Comparison of ENCODE assay signal across 10 cellular contexts in genomic region chr6:125192610-125192930, GRCh38. TPM values are rescaled to one million over a fixed set of nuclear protein-coding genes. Genes with fewer than 3 reads are reported as not detected.
DNase-seq lines count a peak whose midpoint lies in the region; ATAC-seq, FAIRE-seq and TF ChIP-seq lines count a peak whose summit lies in the region.
"Had no signal": no experiment of that assay in that cellular context is flagged by ENCODE, and none has a peak within 500 bp of the region (broad histone marks: within the 10 kb centered on the region; RNA-seq: fewer than 3 reads in every experiment).

No MANE protein-coding gene starts in this region.

- POLR2A ChIA-PET in RWPE1 (lab: Yijun Ruan, JAX; ENCODE audit: low non-redundant PET) = no interaction called here

- no peak overlapping the region for H2BK12ac ChIP-seq in trophoblast cell (ENCODE audit: low read length)

- H3K4me3 ChIP-seq in trophoblast cell (ENCODE audit: low read depth, low read length) = no peak overlapping the region

- ATAC-seq in GM19023 (IDR thresholded peaks at IDR 0.05; ENCODE audit: unreplicated experiment) (peak; percentile 20), HG02840 (IDR thresholded peaks at IDR 0.05; ENCODE audit: low FRiP score, unreplicated experiment) (peak; percentile 10), GM19455 (IDR thresholded peaks at IDR 0.05; ENCODE audit: unreplicated experiment) (no peak), left colon (no peak), GM18498 (IDR thresholded peaks at IDR 0.05; ENCODE audit: unreplicated experiment) (no peak)

- intact Hi-C loops in left colon (cut with DNase I, micrococcal nuclease) = no loop called here

- no peak overlapping the region for H3K4me2 ChIP-seq in trophoblast cell (ENCODE audit: low read length)

- no peak overlapping the region for H3K14ac ChIP-seq in trophoblast cell (ENCODE audit: low read length)

- no peak overlapping the region for H4K91ac ChIP-seq in trophoblast cell (ENCODE audit: low read depth, low read length)

- H4K8ac ChIP-seq in trophoblast cell (ENCODE audit: low read depth, low read length) = no peak overlapping the region

- peaks cover 2% of the 10 kb centered on the region for H3K79me2 ChIP-seq in trophoblast cell (ENCODE audit: control insufficient read depth, insufficient read depth, low read length, poor library complexity)

- H3K79me1 ChIP-seq in trophoblast cell (ENCODE audit: low read length) = no peaks in the 10 kb centered on the region

- H2AFZ ChIP-seq in trophoblast cell (ENCODE audit: insufficient read depth, low read length, poor library complexity) = no peak overlapping the region

- H3K27ac ChIP-seq in RWPE1 (peak overlapping the region; percentile 45), trophoblast cell (ENCODE audit: low read depth, low read length) (no peak overlapping the region)

- no peak overlapping the region for H3K23ac ChIP-seq in trophoblast cell (ENCODE audit: low read length)

- no CpG with 5 or more reads among the region's 5 CpGs for WGBS in trophoblast cell (ENCODE audit: extremely low coverage, insufficient coverage, insufficient read length)

- H3K18ac ChIP-seq in trophoblast cell (ENCODE audit: low read length) = no peak overlapping the region

- no peak overlapping the region for H2BK5ac ChIP-seq in trophoblast cell (ENCODE audit: low read depth, low read length, poor library complexity)

- no peak for FAIRE-seq in D721Med (lab: Jason Lieb, UNC)

- DNase-seq in RWPE1 (ENCODE audit: low spot score) (no peak), trophoblast cell (no peak), D721Med (ENCODE audit: insufficient read length, low spot score) (no peak), left colon (no peak)
- DNase-seq: activated gamma-delta T cell, NCI-H2081 treated with DMSO at 0.1 percent for 48 hours had no signal

- TF ChIP-seq CTCF in RWPE1 (conservative IDR thresholded peaks at IDR 0.05; ENCODE audit: low read depth) (peak; percentile 25; the same call in 1 of the 2 replicates), D721Med (IDR thresholded peaks at IDR 0.05; ENCODE audit: insufficient read depth, missing control alignments) (no peak)

- peak overlapping the region; percentile 37 for H2BK120ac ChIP-seq in trophoblast cell (ENCODE audit: insufficient read depth, low read length, poor library complexity)

- no peak overlapping the region for H3K9ac ChIP-seq in trophoblast cell (ENCODE audit: low read length)

- CTCF ChIA-PET in RWPE1 (lab: Yijun Ruan, JAX) = interaction anchor here (0.5 to 2.2 kb wide), 5 partner anchors 27 to 406 kb away, joined by 3 to 13 read pairs (median 4); no protein-coding TSS in a partner anchor

- H4K12ac ChIP-seq in trophoblast cell (ENCODE audit: low read depth, low read length) = no peak overlapping the region

- H3K4me1 ChIP-seq in trophoblast cell (ENCODE audit: control insufficient read depth in 1 of 2, insufficient read depth in 2 of 2, low read length in 2 of 2) = peaks cover 3 to 4% of the 10 kb centered on the region in 2 experiments

- H2AK5ac ChIP-seq in trophoblast cell (ENCODE audit: low read length) = no peak overlapping the region

- H3K9me3 ChIP-seq in trophoblast cell (ENCODE audit: insufficient read depth, low read depth, low read length) = no peaks in the 10 kb centered on the region

- H3K36me3 ChIP-seq in trophoblast cell (ENCODE audit: control insufficient read depth in 1 of 2, insufficient read depth in 2 of 2, low read length in 2 of 2) = no peaks in the 10 kb centered on the region

- no peaks in the 10 kb centered on the region for H3K27me3 ChIP-seq in trophoblast cell (ENCODE audit: insufficient read depth, low read length)

- H3K4ac ChIP-seq in trophoblast cell (ENCODE audit: low read depth, low read length) = no peak overlapping the region

RNA-seq across cellular contexts. Expression of gene TPD52L1, which starts 39.0 kb away (rescaled TPM):
- polyA plus RNA-seq in trophoblast cell (2013) = 65.5 and 66.4 TPM in 2 replicates
- 10 to 100 TPM; 11.4 to 15.8 TPM for total RNA-seq in left colon

Comparison
In these comparisons a context has a peak if more than half of its experiments do, and no peak if none do; other contexts are left out.
1. ATAC-seq: peak in GM19023 (single experiment) and HG02840 (single experiment); none in GM19455 (single experiment), left colon (single experiment) and GM18498 (single experiment).